18 cellular contexts compared by ENCODE assay signal in the genomic region with DNA sequence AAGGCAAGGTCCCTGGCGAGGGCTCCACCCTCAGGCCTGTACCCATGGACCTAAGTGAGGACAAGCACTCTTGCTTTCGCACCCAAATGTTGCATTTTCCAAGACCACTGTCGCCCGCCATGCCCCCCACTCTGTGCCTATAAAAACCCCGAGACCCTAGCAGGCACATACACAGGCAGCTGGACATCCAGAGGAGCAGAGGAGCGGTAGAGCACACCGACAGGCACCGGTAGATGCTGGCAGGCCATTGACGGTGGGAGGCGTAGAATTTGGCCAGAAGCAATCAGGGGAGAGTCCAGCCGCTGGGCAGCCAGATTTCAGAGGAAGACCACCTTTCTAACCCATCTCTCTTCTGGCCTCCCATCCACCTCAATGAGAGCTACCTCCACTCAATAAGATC.
"Had no signal": no experiment of that assay in that cellular context is flagged by ENCODE, and none has a peak within 500 bp of the region (broad histone marks: within the 10 kb centered on the region; RNA-seq: fewer than 3 reads in every experiment).

No MANE protein-coding gene starts in this region.

- DNase-seq: IMR-90, Karpas-422, KG1, MG63, NCI-H1092, NCI-H1436, NCI-H1930, NCI-H2081 treated with DMSO at 0.1 percent for 48 hours, NCI-H2171, NCI-H226, NCI-H446, NCI-H510A, NCI-H524 treated with DMSO at 0.1 percent for 48 hours, NCI-H69, NCI-H774 had no signal

- H3K27me3 ChIP-seq: MG63 had no signal

- ATAC-seq: SK-N-SH treated with all-trans-retinoic acid at 6 μM for 48 hours had no signal

- FAIRE-seq: HepG2, RCC 7860 had no signal

- H3K9me3 ChIP-seq: MG63 had no signal

- H3K4me3 ChIP-seq: MG63 had no signal

- H3K36me3 ChIP-seq: MG63 had no signal
